ENCODE assay signal across 23 cellular contexts in genomic region chr7:155513543-155514285, GRCh38. TPM values are rescaled to one million over a fixed set of nuclear protein-coding genes. Genes with fewer than 3 reads are reported as not detected.
A peak's percentile ranks its signal among the peaks of the same experiment; 100 is the strongest.
DNase-seq lines count a peak whose midpoint lies in the region; ATAC-seq and FAIRE-seq lines count a peak whose summit lies in the region.
"Had no signal": no experiment of that assay in that cellular context is flagged by ENCODE, and none has a peak within 500 bp of the region (broad histone marks: within the 10 kb centered on the region; RNA-seq: fewer than 3 reads in every experiment).

No MANE protein-coding gene starts in this region.

- DNase-seq in G401 (ENCODE audit: low spot score) (peak; percentile 67), cerebellar cortex (ENCODE audit: low spot score) (peak; percentile 53), iPS-NIHi7 (ENCODE audit: extremely low spot score) (no peak), NCI-H146 treated with DMSO at 0.1 percent for 48 hours (lab: John Stamatoyannopoulos, UW; ENCODE audit: unreplicated experiment) (no peak)
- DNase-seq: 8988T; AML-193; CD4-positive, alpha-beta T cell; CD8-positive, alpha-beta memory T cell; COR-L47; DMS 273 treated with DMSO at 0.1 percent for 48 hours; DMS153; DMS53; DMS79; DND-41; EL; GF-D8 had no signal

- no peak for ATAC-seq in HG02970 (IDR thresholded peaks at IDR 0.05; ENCODE audit: low FRiP score, unreplicated experiment)
- ATAC-seq: A549 had no signal

- in situ Hi-C loops in G401 (cut with HindIII; ENCODE audit: low sequenced_read_pairs): no loop called here

- peak; percentile 53 for FAIRE-seq in A204.1 (lab: Jason Lieb, UNC)
- FAIRE-seq: A549, G401.6, GM12891, GM19239 had no signal

RNA-seq across cellular contexts. Expression of gene CNPY1, which starts 32.6 kb away (rescaled TPM):
- total RNA-seq in G401 (2014; rRNA removed; shearing (Covaris generic)): not detected in 2 replicates
- total RNA-seq: B cell; CD4-positive, alpha-beta T cell; CD8-positive, alpha-beta memory T cell had no signal

RNA-seq across cellular contexts. Expression of gene EN2, which starts 55.8 kb away (rescaled TPM):
- not detected in 2 replicates for total RNA-seq in G401 (2014; rRNA removed; shearing (Covaris generic))
- total RNA-seq: B cell; CD4-positive, alpha-beta T cell; CD8-positive, alpha-beta memory T cell had no signal

Comparison
In these comparisons a context has a peak if more than half of its experiments do, and no peak if none do; other contexts are left out.
1. DNase-seq: peak in G401 (single experiment) and cerebellar cortex (single experiment); none in iPS-NIHi7 (single experiment) and NCI-H146 treated with DMSO at 0.1 percent for 48 hours (single experiment).